In the genomic region with DNA sequence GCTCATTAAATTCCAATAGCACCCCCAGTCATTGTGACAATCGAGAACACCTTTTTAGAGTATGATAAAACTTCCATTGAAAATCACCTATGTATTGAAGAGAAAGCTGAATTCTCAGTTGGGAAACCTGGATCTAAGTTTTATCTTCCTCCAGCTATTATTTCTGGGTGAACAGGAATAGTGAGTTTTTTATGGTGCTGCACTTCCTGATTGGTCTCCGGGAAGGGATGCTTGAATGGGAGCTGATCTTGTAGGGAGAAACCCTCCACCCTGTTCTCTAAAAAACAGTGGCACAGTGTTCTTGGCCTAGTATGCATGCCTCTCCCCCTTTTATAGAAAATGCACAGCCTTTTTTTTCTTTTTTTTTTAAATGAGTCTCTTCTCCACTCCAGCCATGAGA, we compare ENCODE assay signal across 16 cellular contexts.
DNase-seq lines count a peak whose midpoint lies in the region; ATAC-seq and TF ChIP-seq lines count a peak whose summit lies in the region.
"Had no signal": no experiment of that assay in that cellular context is flagged by ENCODE, and none has a peak within 500 bp of the region (broad histone marks: within the 10 kb centered on the region; RNA-seq: fewer than 3 reads in every experiment).

No MANE protein-coding gene starts in this region.

- RAD21 ChIA-PET in HCT116 (lab: Charles Lee; ENCODE audit: low non-redundant PET in 1 of 2, low total read pairs in 2 of 2, uncharacterized antibody in 2 of 2, unreplicated experiment in 2 of 2): no interaction called here

- CTCF ChIA-PET in HCT116 (lab: Charles Lee) (no interaction called here), PC-9 (lab: Charles Lee) (no interaction called here), OCI-LY7 (lab: Charles Lee; ENCODE audit: unreplicated experiment) (no interaction called here)

- H3K27me3 ChIP-seq in HCT116 (ENCODE audit: insufficient read depth, low read length): no peaks in the 10 kb centered on the region
- no peaks in the 10 kb centered on the region for H3K27me3 ChIP-seq in PC-9 (ENCODE audit: insufficient read depth, low read depth)
- peaks cover 2% of the 10 kb centered on the region for H3K27me3 ChIP-seq in hepatocyte

- H3K79me2 ChIP-seq in HCT116 (ENCODE audit: insufficient read depth, low read length) (no peaks in the 10 kb centered on the region), PC-9 (ENCODE audit: low read depth) (no peaks in the 10 kb centered on the region), hepatocyte (no peaks in the 10 kb centered on the region), OCI-LY7 (ENCODE audit: insufficient read depth, low read depth, low read length) (no peaks in the 10 kb centered on the region)

- H3K27ac ChIP-seq in HCT116 (ENCODE audit: low read depth, low read length): no peak overlapping the region
- peak overlapping the region; percentile 40 for H3K27ac ChIP-seq in PC-9
- peak overlapping the region; percentile 42 for H3K27ac ChIP-seq in hepatocyte
- no peak overlapping the region for H3K27ac ChIP-seq in OCI-LY7 (ENCODE audit: low read depth, low read length, poor library complexity, severe bottlenecking)
- H3K27ac ChIP-seq: 22Rv1 had no signal

- H2AFZ ChIP-seq in HCT116 (ENCODE audit: low read depth, low read length, poor library complexity, severe bottlenecking) (peak overlapping the region; percentile 97), PC-9 (0 out of 2 replicates have a peak overlapping the region, but pooled peaks have one; percentile 50), hepatocyte (no peak overlapping the region), OCI-LY7 (ENCODE audit: low read length) (no peak overlapping the region)

- H4K20me1 ChIP-seq in HCT116 (ENCODE audit: insufficient read depth): no peaks in the 10 kb centered on the region
- no peaks in the 10 kb centered on the region for H4K20me1 ChIP-seq in PC-9 (ENCODE audit: insufficient read depth)
- no peaks in the 10 kb centered on the region for H4K20me1 ChIP-seq in hepatocyte (ENCODE audit: insufficient read depth, poor library complexity, severe bottlenecking)
- no peaks in the 10 kb centered on the region for H4K20me1 ChIP-seq in OCI-LY7 (ENCODE audit: insufficient read depth, low read length)

- WGBS in hepatocyte (ENCODE audit: low lambda C conversion rate, missing lambda C conversion rate): 61% methylated on average over 2 of the region's 2 CpGs

- intact Hi-C loops in HCT116 (cut with micrococcal nuclease) (no loop called here), PC-9 (cut with micrococcal nuclease; ENCODE audit: unreplicated experiment) (no loop called here), OCI-LY7 (cut with micrococcal nuclease; ENCODE audit: unreplicated experiment) (no loop called here)

- H3K4me2 ChIP-seq in HCT116 (ENCODE audit: low read length): no peak overlapping the region
- peak overlapping the region; percentile 36 for H3K4me2 ChIP-seq in PC-9
- no peak overlapping the region for H3K4me2 ChIP-seq in hepatocyte
- no peak overlapping the region for H3K4me2 ChIP-seq in OCI-LY7 (ENCODE audit: low read length)

- H3K4me1 ChIP-seq in HCT116 (ENCODE audit: control insufficient read depth in 1 of 2, insufficient read depth in 2 of 2, low read length in 2 of 2) (peaks cover 27 to 50% of the 10 kb centered on the region in 2 experiments), PC-9 (replicated peaks; ENCODE audit: insufficient read depth) (peaks cover 40% of the 10 kb centered on the region), hepatocyte (ENCODE audit: insufficient read depth) (peaks cover 11% of the 10 kb centered on the region), OCI-LY7 (ENCODE audit: insufficient read depth, low read length, poor library complexity, severe bottlenecking) (no peaks in the 10 kb centered on the region)

- ATAC-seq in HCT116: no peak
- ATAC-seq: CD8-positive, alpha-beta T cell; K562 had no signal

- H3K36me3 ChIP-seq in HCT116 (ENCODE audit: control insufficient read depth in 1 of 2, insufficient read depth in 2 of 2, low read length in 2 of 2) (no peaks in the 10 kb centered on the region), PC-9 (ENCODE audit: low read depth) (0 out of 2 replicates have a peak, but pooled peaks cover 3% of the 10 kb centered on the region), hepatocyte (replicated peaks; ENCODE audit: insufficient read depth, low read depth) (no peaks in the 10 kb centered on the region), OCI-LY7 (ENCODE audit: insufficient read depth, low read length) (no peaks in the 10 kb centered on the region)

- DNase-seq in DMS153 (lab: John Stamatoyannopoulos, UW) (peak; percentile 13), DMS153 treated with DMSO at 0.1 percent for 48 hours (lab: John Stamatoyannopoulos, UW; ENCODE audit: unreplicated experiment) (no peak), HCT116 (ENCODE audit: low read depth, low spot score) (no peak), PC-9 (peak in 1 of 2 experiments; percentile 59), hepatocyte (ENCODE audit: low spot score) (no peak), iPS-NIHi11 (ENCODE audit: low spot score) (no peak), OCI-LY7 (ENCODE audit: low spot score) (no peak)
- DNase-seq: CD8-positive, alpha-beta T cell; COR-L47; DMS79 treated with DMSO at 0.1 percent for 48 hours; EL; GOT3; H9; HFFc6 had no signal

- H3K4me3 ChIP-seq in HCT116 (replicated peaks in 1 of 2; ENCODE audit: low read depth in 1 of 2, low read length in 2 of 2) (no peak overlapping the region), PC-9 (no peak overlapping the region), hepatocyte (no peak overlapping the region), OCI-LY7 (ENCODE audit: low read depth, low read length, poor library complexity, severe bottlenecking) (no peak overlapping the region)
- H3K4me3 ChIP-seq: K562 had no signal

- H3F3A ChIP-seq in PC-9 (ENCODE audit: insufficient read depth, low read depth): peaks cover 17% of the 10 kb centered on the region

- POLR2A ChIA-PET in HCT116 (lab: Charles Lee) (no interaction called here), PC-9 (lab: Charles Lee; ENCODE audit: unreplicated experiment) (no interaction called here), OCI-LY7 (lab: Charles Lee) (interaction anchor here (0.6 kb wide), 1 partner anchor 1912 kb away, joined by 5 read pairs; no protein-coding TSS in a partner anchor)

- no peaks in the 10 kb centered on the region for H3K9me2 ChIP-seq in HCT116 (ENCODE audit: insufficient read depth)
- H3K9me2 ChIP-seq in PC-9 (ENCODE audit: insufficient read depth): no peaks in the 10 kb centered on the region
- H3K9me2 ChIP-seq in hepatocyte (replicated peaks; ENCODE audit: insufficient read depth): no peaks in the 10 kb centered on the region
- H3K9me2 ChIP-seq in OCI-LY7 (ENCODE audit: insufficient read depth, low read length): no peaks in the 10 kb centered on the region

- no peak overlapping the region for H3K9ac ChIP-seq in HCT116 (ENCODE audit: low read length)

- no peak for TF ChIP-seq POLR2A in HCT116 (IDR thresholded peaks at IDR 0.05; ENCODE audit: borderline replicate concordance, extremely low read depth, insufficient read depth, insufficient read length)

- H3K9me3 ChIP-seq in HCT116 (ENCODE audit: control insufficient read depth in 1 of 2, insufficient read depth in 1 of 2, low read depth in 1 of 2, low read length in 2 of 2): no peaks in the 10 kb centered on the region
- peaks cover 5% of the 10 kb centered on the region for H3K9me3 ChIP-seq in PC-9 (ENCODE audit: insufficient read depth, low read depth)
- H3K9me3 ChIP-seq in hepatocyte (ENCODE audit: low read depth): no peaks in the 10 kb centered on the region
- no peaks in the 10 kb centered on the region for H3K9me3 ChIP-seq in OCI-LY7 (ENCODE audit: low read length)

- no TSS peak for BruUV-seq in HCT116 (replicated peaks; lab: Mats Ljungman, UMichigan)
- no TSS peak for BruUV-seq in PC-9 (replicated peaks; lab: Mats Ljungman, UMichigan)
- no TSS peak for BruUV-seq in OCI-LY7 (replicated peaks; lab: Mats Ljungman, UMichigan)

- TF ChIP-seq CTCF in HCT116 (IDR thresholded peaks at IDR 0.05 in 2 of 3, conservative IDR thresholded peaks at IDR 0.05 in 1 of 3; ENCODE audit: borderline replicate concordance in 1 of 3, insufficient read depth in 1 of 3, low read depth in 2 of 3, low read length in 2 of 3) (no peak), PC-9 (conservative IDR thresholded peaks at IDR 0.05) (no peak), hepatocyte (IDR thresholded peaks at IDR 0.05; ENCODE audit: poor library complexity) (no peak), OCI-LY7 (conservative IDR thresholded peaks at IDR 0.05; ENCODE audit: low read length) (no peak)

- TF ChIP-seq RAD21 in HCT116 (IDR thresholded peaks at IDR 0.05; ENCODE audit: low read depth): no peak

TF ChIP-seq in HCT116, 20 proteins besides CTCF, POLR2A, EP300 and RAD21:
- no peak for TF ChIP-seq CBX3 (IDR thresholded peaks at IDR 0.05; ENCODE audit: low read depth)
- TF ChIP-seq, protein P1, sequence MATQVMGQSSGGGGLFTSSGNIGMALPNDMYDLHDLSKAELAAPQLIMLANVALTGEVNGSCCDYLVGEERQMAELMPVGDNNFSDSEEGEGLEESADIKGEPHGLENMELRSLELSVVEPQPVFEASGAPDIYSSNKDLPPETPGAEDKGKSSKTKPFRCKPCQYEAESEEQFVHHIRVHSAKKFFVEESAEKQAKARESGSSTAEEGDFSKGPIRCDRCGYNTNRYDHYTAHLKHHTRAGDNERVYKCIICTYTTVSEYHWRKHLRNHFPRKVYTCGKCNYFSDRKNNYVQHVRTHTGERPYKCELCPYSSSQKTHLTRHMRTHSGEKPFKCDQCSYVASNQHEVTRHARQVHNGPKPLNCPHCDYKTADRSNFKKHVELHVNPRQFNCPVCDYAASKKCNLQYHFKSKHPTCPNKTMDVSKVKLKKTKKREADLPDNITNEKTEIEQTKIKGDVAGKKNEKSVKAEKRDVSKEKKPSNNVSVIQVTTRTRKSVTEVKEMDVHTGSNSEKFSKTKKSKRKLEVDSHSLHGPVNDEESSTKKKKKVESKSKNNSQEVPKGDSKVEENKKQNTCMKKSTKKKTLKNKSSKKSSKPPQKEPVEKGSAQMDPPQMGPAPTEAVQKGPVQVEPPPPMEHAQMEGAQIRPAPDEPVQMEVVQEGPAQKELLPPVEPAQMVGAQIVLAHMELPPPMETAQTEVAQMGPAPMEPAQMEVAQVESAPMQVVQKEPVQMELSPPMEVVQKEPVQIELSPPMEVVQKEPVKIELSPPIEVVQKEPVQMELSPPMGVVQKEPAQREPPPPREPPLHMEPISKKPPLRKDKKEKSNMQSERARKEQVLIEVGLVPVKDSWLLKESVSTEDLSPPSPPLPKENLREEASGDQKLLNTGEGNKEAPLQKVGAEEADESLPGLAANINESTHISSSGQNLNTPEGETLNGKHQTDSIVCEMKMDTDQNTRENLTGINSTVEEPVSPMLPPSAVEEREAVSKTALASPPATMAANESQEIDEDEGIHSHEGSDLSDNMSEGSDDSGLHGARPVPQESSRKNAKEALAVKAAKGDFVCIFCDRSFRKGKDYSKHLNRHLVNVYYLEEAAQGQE (IDR thresholded peaks at IDR 0.05; ENCODE audit: low read depth): no peak

Comparison
In these comparisons a context has a peak if more than half of its experiments do, and no peak if none do; other contexts are left out.
1. H2AFZ ChIP-seq: peak in HCT116 (single experiment) and PC-9 (single experiment); none in hepatocyte (single experiment) and OCI-LY7 (single experiment).
2. H3K27ac ChIP-seq: peak in PC-9 (single experiment) and hepatocyte (single experiment); none in HCT116 (single experiment) and OCI-LY7 (single experiment).